In genomic region chr11:34794696-34795095, GRCh38 we compare ENCODE assay signal across 7 cellular contexts.
"Had no signal": no experiment of that assay in that cellular context is flagged by ENCODE, and none has a peak within 500 bp of the region (broad histone marks: within the 10 kb centered on the region; RNA-seq: fewer than 3 reads in every experiment).

No MANE protein-coding gene starts in this region.

- DNase-seq: GM23248, GOT3, H9, HCEC 1CT, KG1 had no signal

- FAIRE-seq: H54 had no signal

- H3K4me3 ChIP-seq: GM23248 had no signal

- H3K27ac ChIP-seq: GM23248, HL-60 had no signal

- H3K9ac ChIP-seq: GM23248 had no signal

- H2AFZ ChIP-seq: GM23248 had no signal
